ENCODE assay signal across 16 cellular contexts in genomic region chr18:43484710-43485109, GRCh38.
DNase-seq lines count a peak whose midpoint lies in the region; ATAC-seq, FAIRE-seq and TF ChIP-seq lines count a peak whose summit lies in the region.
"Had no signal": no experiment of that assay in that cellular context is flagged by ENCODE, and none has a peak within 500 bp of the region (broad histone marks: within the 10 kb centered on the region; RNA-seq: fewer than 3 reads in every experiment).

No MANE protein-coding gene starts in this region.

- FAIRE-seq in pancreas (lab: Jason Lieb, UNC) = no peak

- H3K27me3 ChIP-seq in hepatocyte (no peaks in the 10 kb centered on the region), pancreas (no peaks in the 10 kb centered on the region)
- H3K27me3 ChIP-seq: BE2C had no signal

- no peak overlapping the region for H3K27ac ChIP-seq in hepatocyte
- H3K27ac ChIP-seq in pancreas = no peak overlapping the region
- H3K27ac ChIP-seq: HL-60, KMS-11, RWPE1 had no signal

- TF ChIP-seq CTCF in hepatocyte (IDR thresholded peaks at IDR 0.05; ENCODE audit: poor library complexity) (no peak), pancreas (IDR thresholded peaks at IDR 0.05) (no peak)

- no peaks in the 10 kb centered on the region for H3K36me3 ChIP-seq in hepatocyte (replicated peaks; ENCODE audit: insufficient read depth, low read depth)
- no peaks in the 10 kb centered on the region for H3K36me3 ChIP-seq in pancreas
- H3K36me3 ChIP-seq: BE2C had no signal

- H3K9me3 ChIP-seq in hepatocyte (ENCODE audit: low read depth) = no peaks in the 10 kb centered on the region
- no peaks in the 10 kb centered on the region for H3K9me3 ChIP-seq in pancreas
- H3K9me3 ChIP-seq: BE2C had no signal

- H3K79me2 ChIP-seq in hepatocyte = no peaks in the 10 kb centered on the region

- H2AFZ ChIP-seq in hepatocyte = no peak overlapping the region

- H3K4me1 ChIP-seq in hepatocyte (ENCODE audit: insufficient read depth) = no peaks in the 10 kb centered on the region
- H3K4me1 ChIP-seq in pancreas = peaks cover 0 to 7% (median 0%) of the 10 kb centered on the region in 3 donors
- H3K4me1 ChIP-seq: BE2C had no signal

- 64% methylated on average over 1 of the region's 1 CpG for WGBS in hepatocyte (ENCODE audit: low lambda C conversion rate, missing lambda C conversion rate)
- WGBS in pancreas, 2 donors = 24 to 31% methylated on average over 1 of the region's 1 CpG

- H3K4me3 ChIP-seq in hepatocyte (no peak overlapping the region), pancreas (no peak overlapping the region)

- H3K9me2 ChIP-seq in hepatocyte (replicated peaks; ENCODE audit: insufficient read depth) = no peaks in the 10 kb centered on the region

- peak; percentile 54 to 73 (median 64) for ATAC-seq in pancreas
- no peak for ATAC-seq in GM21737 (IDR thresholded peaks at IDR 0.05; ENCODE audit: unreplicated experiment)
- ATAC-seq in GM21786 (IDR thresholded peaks at IDR 0.05; ENCODE audit: unreplicated experiment) = no peak
- ATAC-seq: T-cell had no signal

- H3K4me2 ChIP-seq in hepatocyte = no peak overlapping the region
- H3K4me2 ChIP-seq: KMS-11 had no signal

- intact Hi-C loops in pancreas (cut with DNase I) = no loop called here

- DNase-seq in DMS53 treated with DMSO at 0.1 percent for 48 hours (lab: John Stamatoyannopoulos, UW; ENCODE audit: unreplicated experiment) (peak; percentile 55), NCI-H510A treated with DMSO at 0.1 percent for 48 hours (lab: John Stamatoyannopoulos, UW) (peak; percentile 83), hepatocyte (ENCODE audit: low spot score) (peak; percentile 8), pancreas (peak in 1 of 6 donors; percentile 26), D341Med (ENCODE audit: low spot score) (no peak)
- DNase-seq: BE2C; CD4-positive, alpha-beta memory T cell; DMS 273 treated with DMSO at 0.1 percent for 48 hours; NCI-H1930; NCI-H524; T-cell had no signal

- no peaks in the 10 kb centered on the region for H4K20me1 ChIP-seq in hepatocyte (ENCODE audit: insufficient read depth, poor library complexity, severe bottlenecking)

Comparison
In these comparisons a context has a peak if more than half of its experiments do, and no peak if none do; other contexts are left out.
1. ATAC-seq: peak in pancreas (4 of 4); none in GM21737 (single experiment) and GM21786 (single experiment).